In the genomic region with DNA sequence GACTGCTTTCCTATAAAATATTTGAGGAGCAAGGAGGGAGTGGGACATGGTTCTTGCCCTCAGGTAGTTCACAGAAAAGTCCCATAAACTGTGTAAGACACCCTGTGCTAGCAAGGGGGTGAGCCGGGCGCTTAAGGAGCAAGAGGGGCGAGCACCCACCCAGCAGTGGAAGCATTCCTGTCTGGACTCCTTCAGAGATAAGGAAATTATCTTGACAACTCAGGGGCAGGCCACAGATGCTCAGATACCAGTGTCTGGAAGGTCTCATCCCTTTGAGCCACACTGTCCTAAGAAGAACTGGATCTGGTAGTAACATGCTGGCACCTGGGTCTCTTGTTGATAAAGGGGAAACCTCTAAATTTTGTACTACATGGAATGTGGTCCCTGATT, we compare ENCODE assay signal across 10 cellular contexts. TPM values are rescaled to one million over a fixed set of nuclear protein-coding genes. Genes with fewer than 3 reads are reported as not detected.
DNase-seq lines count a peak whose midpoint lies in the region; ATAC-seq lines count a peak whose summit lies in the region.
"Had no signal": no experiment of that assay in that cellular context is flagged by ENCODE, and none has a peak within 500 bp of the region (broad histone marks: within the 10 kb centered on the region; RNA-seq: fewer than 3 reads in every experiment).

No MANE protein-coding gene starts in this region.

- no peaks in the 10 kb centered on the region for H3K27me3 Mint-ChIP-seq in activated naive CD8-positive, alpha-beta T cell
- no peaks in the 10 kb centered on the region for H3K27me3 Mint-ChIP-seq in stimulated activated naive CD8-positive, alpha-beta T cell treated with anti-CD3 and anti-CD28 coated beads, Interleukin-15, amount 100 ng/mL, for 72 hours

- ATAC-seq in HG02642 (IDR thresholded peaks at IDR 0.05; ENCODE audit: poor library complexity, unreplicated experiment) (peak; percentile 11), GM18520 (IDR thresholded peaks at IDR 0.05; ENCODE audit: unreplicated experiment) (no peak), HG02588 (IDR thresholded peaks at IDR 0.05; ENCODE audit: unreplicated experiment) (no peak)
- no peak for ATAC-seq in stimulated activated naive CD8-positive, alpha-beta T cell treated with anti-CD3 and anti-CD28 coated beads, Interleukin-15, amount 100 ng/mL, for 72 hours

- H3K4me3 Mint-ChIP-seq in activated naive CD8-positive, alpha-beta T cell, result peak overlapping the region; percentile 25
- H3K4me3 Mint-ChIP-seq in stimulated activated naive CD8-positive, alpha-beta T cell treated with anti-CD3 and anti-CD28 coated beads, Interleukin-15, amount 100 ng/mL, for 72 hours, result no peak overlapping the region

- peak overlapping the region; percentile 85 for H3K27ac Mint-ChIP-seq in activated naive CD8-positive, alpha-beta T cell
- H3K27ac Mint-ChIP-seq in stimulated activated naive CD8-positive, alpha-beta T cell treated with anti-CD3 and anti-CD28 coated beads, Interleukin-15, amount 100 ng/mL, for 72 hours, result peak overlapping the region; percentile 91 to 92

- peaks cover 60% of the 10 kb centered on the region for H3K4me1 Mint-ChIP-seq in activated naive CD8-positive, alpha-beta T cell (ENCODE audit: low read depth)
- peaks cover 54% of the 10 kb centered on the region for H3K4me1 Mint-ChIP-seq in stimulated activated naive CD8-positive, alpha-beta T cell treated with anti-CD3 and anti-CD28 coated beads, Interleukin-15, amount 100 ng/mL, for 72 hours

- no peaks in the 10 kb centered on the region for H3K9me3 Mint-ChIP-seq in activated naive CD8-positive, alpha-beta T cell (ENCODE audit: low read depth)
- H3K9me3 Mint-ChIP-seq in stimulated activated naive CD8-positive, alpha-beta T cell treated with anti-CD3 and anti-CD28 coated beads, Interleukin-15, amount 100 ng/mL, for 72 hours, result no peaks in the 10 kb centered on the region

- DNase-seq in islet precursor cell (peak; percentile 73), NCI-H526 (lab: John Stamatoyannopoulos, UW) (no peak), mesenteric fat pad (ENCODE audit: low spot score) (no peak)
- no peak for DNase-seq in stimulated activated naive CD8-positive, alpha-beta T cell treated with anti-CD3 and anti-CD28 coated beads, Interleukin-15, amount 100 ng/mL, for 72 hours
- DNase-seq: H7; stimulated activated naive CD4-positive, alpha-beta T cell had no signal

- H3K36me3 Mint-ChIP-seq in activated naive CD8-positive, alpha-beta T cell, result peaks cover 2% of the 10 kb centered on the region

RNA-seq across cellular contexts. Expression of gene RAC1, which starts 19.3 kb away (rescaled TPM):
- total RNA-seq in mesenteric fat pad, result 229 TPM

RNA-seq across cellular contexts. Expression of gene FAM220A, which starts 44.9 kb away (rescaled TPM):
- 15.0 TPM for total RNA-seq in mesenteric fat pad

RNA-seq across cellular contexts. Expression of gene DAGLB, which starts 54.1 kb away (rescaled TPM):
- total RNA-seq in mesenteric fat pad, result 25.1 TPM
